Comparison of ENCODE assay signal across 8 cellular contexts in genomic region chr5:157265714-157266285, GRCh38. TPM values are rescaled to one million over a fixed set of nuclear protein-coding genes. Genes with fewer than 3 reads are reported as not detected.
DNase-seq lines count a peak whose midpoint lies in the region; ATAC-seq and TF ChIP-seq lines count a peak whose summit lies in the region.

TSS of gene CYFIP2 (plus strand) at chr5:157266123. CDS start at chr5:157285362, 19,239 bp downstream.

- H3K4me1 Mint-ChIP-seq in nephron progenitor cell, result peaks cover 23% of the 10 kb centered on the region
- H3K4me1 Mint-ChIP-seq in stimulated activated naive CD8-positive, alpha-beta T cell treated with anti-CD3 and anti-CD28 coated beads, Interleukin-15, Interleukin-2, amounts not matched to agents 100 ng/mL and 50 ng/mL, for 24 hours (ENCODE audit: low read depth), result peaks cover 79% of the 10 kb centered on the region

- H2AFZ ChIP-seq in OCI-LY3 (ENCODE audit: low read depth, low read length), result peak within 1 kb of the TSS; percentile 87
- H2AFZ ChIP-seq in fibroblast of lung (ENCODE audit: low read length), result peak within 1 kb of the TSS; percentile 90

- H3K4me1 ChIP-seq in OCI-LY3 (ENCODE audit: low read length) (peaks cover 27% of the 10 kb centered on the region), fibroblast of lung (ENCODE audit: control insufficient read depth, extremely low read depth, insufficient read depth, low read length) (no peaks in the 10 kb centered on the region)

- H3K27me3 Mint-ChIP-seq in nephron progenitor cell (ENCODE audit: low read depth, poor library complexity), result peaks cover 50% of the 10 kb centered on the region
- no peaks in the 10 kb centered on the region for H3K27me3 Mint-ChIP-seq in stimulated activated naive CD8-positive, alpha-beta T cell treated with anti-CD3 and anti-CD28 coated beads, Interleukin-15, Interleukin-2, amounts not matched to agents 100 ng/mL and 50 ng/mL, for 24 hours

- H3K27me3 ChIP-seq in OCI-LY3 (ENCODE audit: low read depth, low read length) (peaks cover 7% of the 10 kb centered on the region), fibroblast of lung (ENCODE audit: control insufficient read depth, insufficient read depth, low read length) (peaks cover 6% of the 10 kb centered on the region)

- peak within 1 kb of the TSS; percentile 93 for H3K4me3 Mint-ChIP-seq in nephron progenitor cell
- peak within 1 kb of the TSS; percentile 92 for H3K4me3 Mint-ChIP-seq in stimulated activated naive CD8-positive, alpha-beta T cell treated with anti-CD3 and anti-CD28 coated beads, Interleukin-15, Interleukin-2, amounts not matched to agents 100 ng/mL and 50 ng/mL, for 24 hours

- H3K36me3 ChIP-seq in OCI-LY3 (replicated peaks; ENCODE audit: low read depth, low read length) (peaks cover 10% of the 10 kb centered on the region), fibroblast of lung (ENCODE audit: control insufficient read depth, insufficient read depth, low read length) (no peaks in the 10 kb centered on the region)

- H3K36me3 Mint-ChIP-seq in nephron progenitor cell (ENCODE audit: low read depth), result no peaks in the 10 kb centered on the region
- peaks cover 32% of the 10 kb centered on the region for H3K36me3 Mint-ChIP-seq in stimulated activated naive CD8-positive, alpha-beta T cell treated with anti-CD3 and anti-CD28 coated beads, Interleukin-15, Interleukin-2, amounts not matched to agents 100 ng/mL and 50 ng/mL, for 24 hours (ENCODE audit: low read depth)

- H3K27ac Mint-ChIP-seq in nephron progenitor cell, result no peak within 1 kb of the TSS
- H3K27ac Mint-ChIP-seq in stimulated activated naive CD8-positive, alpha-beta T cell treated with anti-CD3 and anti-CD28 coated beads, Interleukin-15, Interleukin-2, amounts not matched to agents 100 ng/mL and 50 ng/mL, for 24 hours, result peak within 1 kb of the TSS; percentile 96

- H3K9me3 ChIP-seq in OCI-LY3 (ENCODE audit: insufficient read depth, low read length) (peaks cover 3% of the 10 kb centered on the region; the same call in 1 of the 2 replicates), fibroblast of lung (ENCODE audit: control insufficient read depth, insufficient read depth, low read depth, low read length) (no peaks in the 10 kb centered on the region)

- H3K9me3 Mint-ChIP-seq in nephron progenitor cell, result no peaks in the 10 kb centered on the region
- no peaks in the 10 kb centered on the region for H3K9me3 Mint-ChIP-seq in stimulated activated naive CD8-positive, alpha-beta T cell treated with anti-CD3 and anti-CD28 coated beads, Interleukin-15, Interleukin-2, amounts not matched to agents 100 ng/mL and 50 ng/mL, for 24 hours

- peak within 1 kb of the TSS; percentile 97 for H3K4me3 ChIP-seq in OCI-LY3 (ENCODE audit: low read length)
- peak within 1 kb of the TSS; percentile 38 to 66 (median 53) for H3K4me3 ChIP-seq in fibroblast of lung (replicated peaks in 1 of 4; ENCODE audit: control extremely low read depth in 1 of 4, insufficient read depth in 1 of 4, low read depth in 3 of 4, low read length in 4 of 4)

- peak; percentile 23 for DNase-seq in COLO829 (ENCODE audit: low spot score)
- DNase-seq in activated T-cell treated with anti-CD3 and anti-CD28 coated beads, Interleukin-2, amount 50 U/mL, for 48 hours, result peak; percentile 90 to 91
- DNase-seq in fibroblast of lung (ENCODE audit: low read depth in 2 of 2), result peak; percentile 7 to 23
- peak; percentile 85 for DNase-seq in nephron progenitor cell

- ATAC-seq in GM19438 (IDR thresholded peaks at IDR 0.05; ENCODE audit: low read depth, unreplicated experiment), result peak; percentile 78
- peak; percentile 87 for ATAC-seq in HG03521 (IDR thresholded peaks at IDR 0.05; ENCODE audit: unreplicated experiment)

- TF ChIP-seq CTCF in OCI-LY3 (IDR thresholded peaks at IDR 0.05; ENCODE audit: low read depth, low read length), result peak; percentile 11
- no peak for TF ChIP-seq CTCF in fibroblast of lung (conservative IDR thresholded peaks at IDR 0.05 in 1 of 2, IDR thresholded peaks at IDR 0.05 in 1 of 2; ENCODE audit: low read depth in 1 of 2, low read length in 2 of 2)
- TF ChIP-seq CTCF in nephron progenitor cell (IDR thresholded peaks at IDR 0.05), result no peak

- peak within 1 kb of the TSS; percentile 94 for H3K4me2 ChIP-seq in OCI-LY3 (ENCODE audit: low read length)
- peak within 1 kb of the TSS; percentile 82 for H3K4me2 ChIP-seq in fibroblast of lung (ENCODE audit: extremely low read depth, insufficient read depth, low read length)

- H3K79me2 ChIP-seq in OCI-LY3 (ENCODE audit: low read length) (peaks cover 40% of the 10 kb centered on the region), fibroblast of lung (ENCODE audit: control insufficient read depth, insufficient read depth, low read length) (no peaks in the 10 kb centered on the region)

- H3K27ac ChIP-seq in OCI-LY3 (ENCODE audit: low read length) (peak within 1 kb of the TSS; percentile 50), fibroblast of lung (ENCODE audit: insufficient read depth, low read length) (no peak within 1 kb of the TSS)

- H4K20me1 ChIP-seq in OCI-LY3 (ENCODE audit: insufficient read depth, low read length), result peaks cover 4% of the 10 kb centered on the region; the same call in 1 of the 2 replicates
- H4K20me1 ChIP-seq in fibroblast of lung (ENCODE audit: control insufficient read depth, extremely low read depth, insufficient read depth, low read length), result no peaks in the 10 kb centered on the region

- H3K9ac ChIP-seq in OCI-LY3 (ENCODE audit: low read length) (peak within 1 kb of the TSS; percentile 75), fibroblast of lung (ENCODE audit: insufficient read depth, low read length) (peak within 1 kb of the TSS; percentile 30)

RNA-seq across cellular contexts. Expression of gene CYFIP2, which starts in this region (rescaled TPM):
- 16.4 and 27.6 TPM in 2 replicates for total RNA-seq in fibroblast of lung
- polyA plus RNA-seq in fibroblast of lung, result 5.0 and 6.5 TPM in 2 replicates
- polyA plus RNA-seq in fibroblast of lung (2012), result 5.8 and 11.6 TPM in 2 replicates
- 39.4 and 44.8 TPM in 2 replicates for polyA minus RNA-seq in fibroblast of lung (ENCODE audit: low replicate concordance)

Comparison
In these comparisons a context has a peak if more than half of its experiments do, and no peak if none do; other contexts are left out.
1. DNase-seq: peak in every context shown above with its lines; median percentile 90 in activated T-cell treated with anti-CD3 and anti-CD28 coated beads, Interleukin-2, amount 50 U/mL, for 48 hours; 85 in nephron progenitor cell; 23 in COLO829; 15 in fibroblast of lung.